ENCODE assay signal across 8 cellular contexts in genomic region chr7:76303829-76304505, GRCh38. TPM values are rescaled to one million over a fixed set of nuclear protein-coding genes. Genes with fewer than 3 reads are reported as not detected.
DNase-seq lines count a peak whose midpoint lies in the region; ATAC-seq and TF ChIP-seq lines count a peak whose summit lies in the region.

No MANE protein-coding gene starts in this region.

- POLR2A ChIA-PET in AG04449 (lab: Yijun Ruan, JAX) = interaction anchor here (1.1 to 3.8 kb wide), 7 partner anchors 10 to 125 kb away, joined by 3 to 40 read pairs (median 6); no protein-coding TSS in a partner anchor

- H3K27ac ChIP-seq in temporal lobe (ENCODE audit: low read depth, low read length) = peak overlapping the region; percentile 99

- no peak for DNase-seq in AG04449 (ENCODE audit: low read depth, low spot score)
- DNase-seq in adipocyte (ENCODE audit: low read depth) = no peak
- DNase-seq in left kidney (ENCODE audit: low read depth, low spot score) = peak; percentile 66
- no peak for DNase-seq in middle frontal gyrus (ENCODE audit: extremely low spot score, low spot score)
- no peak for DNase-seq in NCI-H510A treated with DMSO at 0.1 percent for 48 hours (lab: John Stamatoyannopoulos, UW)

- no peaks in the 10 kb centered on the region for H3K9me3 ChIP-seq in adipocyte (ENCODE audit: control insufficient read depth, low read length)

- CTCF ChIA-PET in AG04449 (lab: Yijun Ruan, JAX) = interaction anchor here (1.0 to 5.5 kb wide), 3 partner anchors 11 to 126 kb away, joined by 3 to 67 read pairs (median 11); no protein-coding TSS in a partner anchor

- ATAC-seq in HG03196 (IDR thresholded peaks at IDR 0.05; ENCODE audit: unreplicated experiment) (peak; percentile 6), GM19455 (IDR thresholded peaks at IDR 0.05; ENCODE audit: unreplicated experiment) (no peak)

- peak overlapping the region; percentile 97 for H3K4me3 ChIP-seq in AG04449 (ENCODE audit: low read depth, low read length)
- H3K4me3 ChIP-seq in adipocyte (ENCODE audit: low read length) = peak overlapping the region; percentile 93

- no peaks in the 10 kb centered on the region for H3K27me3 ChIP-seq in adipocyte (replicated peaks; ENCODE audit: control insufficient read depth, insufficient read depth, low read length)

- H3K36me3 ChIP-seq in adipocyte (ENCODE audit: control insufficient read depth, insufficient read depth, low read length, severe bottlenecking) = peaks cover 10% of the 10 kb centered on the region

- peak overlapping the region; percentile 97 for H3K9ac ChIP-seq in adipocyte (ENCODE audit: low read length)

- peaks cover 32% of the 10 kb centered on the region for H3K4me1 ChIP-seq in adipocyte (ENCODE audit: control insufficient read depth, insufficient read depth, low read length)

- TF ChIP-seq CTCF in AG04449 (IDR thresholded peaks at IDR 0.05; ENCODE audit: insufficient read depth, low read length, missing control alignments) = no peak

RNA-seq across cellular contexts. Expression of gene HSPB1, which starts 1.5 kb away (rescaled TPM):
- 5.2 TPM for total RNA-seq in temporal lobe

RNA-seq across cellular contexts. Expression of gene YWHAG, which starts 54.8 kb away (rescaled TPM):
- 344 TPM for total RNA-seq in temporal lobe
